In genomic region chr19:17078920-17079709, GRCh38 we compare ENCODE assay signal across 8 cellular contexts.
DNase-seq lines count a peak whose midpoint lies in the region; ATAC-seq lines count a peak whose summit lies in the region.

No MANE protein-coding gene starts in this region.

- no peaks in the 10 kb centered on the region for H3K27me3 Mint-ChIP-seq in activated naive CD8-positive, alpha-beta T cell

- no peaks in the 10 kb centered on the region for H3K36me3 Mint-ChIP-seq in activated naive CD8-positive, alpha-beta T cell

- peak overlapping the region; percentile 74 for H3K4me3 Mint-ChIP-seq in activated naive CD8-positive, alpha-beta T cell

- H3K27ac Mint-ChIP-seq in activated naive CD8-positive, alpha-beta T cell = peak overlapping the region; percentile 87

- H3K9me3 Mint-ChIP-seq in activated naive CD8-positive, alpha-beta T cell (ENCODE audit: low read depth) = no peaks in the 10 kb centered on the region

- H3K4me1 Mint-ChIP-seq in activated naive CD8-positive, alpha-beta T cell (ENCODE audit: low read depth) = peaks cover 66% of the 10 kb centered on the region

- peak; percentile 60 for DNase-seq in NCI-H82 (lab: John Stamatoyannopoulos, UW)
- DNase-seq in NCI-H82 treated with DMSO at 0.1 percent for 48 hours (lab: John Stamatoyannopoulos, UW; ENCODE audit: unreplicated experiment) = no peak
- DNase-seq in kidney glomerular epithelial cell (lab: John Stamatoyannopoulos, UW) = peak; percentile 50
- peak; percentile 80 for DNase-seq in superior temporal gyrus (ENCODE audit: extremely low spot score)
- DNase-seq in NCI-H1417 treated with DMSO at 0.1 percent for 48 hours (lab: John Stamatoyannopoulos, UW) = no peak
- DNase-seq in putamen (ENCODE audit: low spot score) = no peak

- ATAC-seq in HG02885 (IDR thresholded peaks at IDR 0.05; ENCODE audit: poor library complexity, unreplicated experiment) = no peak

Comparison
In these comparisons a context has a peak if more than half of its experiments do, and no peak if none do; other contexts are left out.
1. DNase-seq: peak in NCI-H82 (single experiment), kidney glomerular epithelial cell (single experiment) and superior temporal gyrus (single experiment); none in NCI-H82 treated with DMSO at 0.1 percent for 48 hours (single experiment), NCI-H1417 treated with DMSO at 0.1 percent for 48 hours (single experiment) and putamen (single experiment).